In the genomic region with DNA sequence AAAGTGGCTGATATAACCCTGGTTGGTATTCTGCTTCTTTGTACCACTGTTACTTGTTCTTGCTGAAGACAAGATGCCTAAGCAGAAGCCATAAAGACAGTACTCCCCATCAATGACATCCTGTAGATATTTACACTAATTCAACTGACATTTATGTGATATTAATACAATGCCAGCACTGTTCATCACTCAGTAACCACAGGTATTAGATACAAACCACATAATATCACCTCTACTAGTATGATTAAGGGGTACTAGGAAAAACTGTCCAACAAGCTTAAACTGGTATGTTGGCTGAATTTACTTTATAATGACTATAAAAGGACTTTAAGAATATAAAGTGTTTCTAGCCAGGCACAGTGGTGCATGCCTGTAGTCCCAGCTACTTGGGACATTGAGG, we compare ENCODE assay signal across 20 cellular contexts.
DNase-seq lines count a peak whose midpoint lies in the region; ATAC-seq and TF ChIP-seq lines count a peak whose summit lies in the region.
"Had no signal": no experiment of that assay in that cellular context is flagged by ENCODE, and none has a peak within 500 bp of the region (broad histone marks: within the 10 kb centered on the region; RNA-seq: fewer than 3 reads in every experiment).

No MANE protein-coding gene starts in this region.

- H3K27me3 Mint-ChIP-seq in natural killer cell (ENCODE audit: low read depth in 2 of 2): no peaks in the 10 kb centered on the region
- H3K27me3 Mint-ChIP-seq in natural killer cell treated with Interleukin-12 subunit alpha and Interleukin-12 subunit beta and Interleukin-15 and Interleukin-18, amount 100 ng/mL, for 72 hours: no peaks in the 10 kb centered on the region
- H3K27me3 Mint-ChIP-seq: activated CD4-positive, alpha-beta T cell treated with anti-CD3 and anti-CD28 coated beads, Interleukin-2, amount 10 ng/mL, durations not matched to agents 7 days and 5 days; activated naive CD8-positive, alpha-beta T cell treated with anti-CD3 and anti-CD28 coated beads for 36 hours had no signal

- DNase-seq in natural killer cell (no peak), RWPE1 (ENCODE audit: low spot score) (peak; percentile 30), epithelial cell of prostate (ENCODE audit: low read depth, low spot score) (no peak), NCI-H1105 treated with DMSO at 0.1 percent for 48 hours (lab: John Stamatoyannopoulos, UW) (no peak)
- no peak for DNase-seq in natural killer cell treated with Interleukin-12 subunit alpha and Interleukin-12 subunit beta and Interleukin-15 and Interleukin-18, amount 100 ng/mL, for 72 hours (ENCODE audit: low spot score)
- no peak for DNase-seq in activated CD4-positive, alpha-beta T cell treated with anti-CD3 and anti-CD28 coated beads for 48 hours
- DNase-seq in stimulated activated effector memory CD8-positive, alpha-beta T cell treated with anti-CD3 and anti-CD28 coated beads, Interleukin-12 subunit alpha, Interleukin-12 subunit beta, amount 100 ng/mL, for 72 hours (ENCODE audit: low spot score in 2 of 2): no peak
- DNase-seq: activated CD4-positive, alpha-beta T cell treated with anti-CD3 and anti-CD28 coated beads, Interleukin-2, amount 10 ng/mL, durations not matched to agents 7 days and 5 days; activated CD8-positive, alpha-beta memory T cell treated with anti-CD3 and anti-CD28 coated beads, Interleukin-2, amount 50 U/mL, for 4 hours; activated naive CD8-positive, alpha-beta T cell treated with anti-CD3 and anti-CD28 coated beads for 36 hours; C1 segment of cervical spinal cord; Calu3; effector memory CD4-positive, alpha-beta T cell; NCI-H526; retina; SHP77 treated with DMSO at 0.1 percent for 48 hours; stomach; transverse colon had no signal

- POLR2A ChIA-PET in RWPE1 (lab: Yijun Ruan, JAX; ENCODE audit: low non-redundant PET): no interaction called here

- H3K27ac ChIP-seq in RWPE1 (no peak overlapping the region), epithelial cell of prostate (peak overlapping the region; percentile 55)
- H3K27ac ChIP-seq: transverse colon had no signal

- ATAC-seq in natural killer cell (peak in 1 of 3 donors; percentile 22), HG03521 (IDR thresholded peaks at IDR 0.05; ENCODE audit: unreplicated experiment) (no peak)
- no peak for ATAC-seq in natural killer cell treated with Interleukin-12 subunit alpha and Interleukin-12 subunit beta and Interleukin-15 and Interleukin-18, amount 100 ng/mL, for 72 hours
- ATAC-seq in stimulated activated effector memory CD8-positive, alpha-beta T cell treated with anti-CD3 and anti-CD28 coated beads, Interleukin-12 subunit alpha, Interleukin-12 subunit beta, amount 100 ng/mL, for 72 hours: no peak

- peaks cover 19% of the 10 kb centered on the region for H3K36me3 Mint-ChIP-seq in natural killer cell
- H3K36me3 Mint-ChIP-seq in natural killer cell treated with Interleukin-12 subunit alpha and Interleukin-12 subunit beta and Interleukin-15 and Interleukin-18, amount 100 ng/mL, for 72 hours: peaks cover 17% of the 10 kb centered on the region
- H3K36me3 Mint-ChIP-seq in stimulated activated effector memory CD8-positive, alpha-beta T cell treated with anti-CD3 and anti-CD28 coated beads, Interleukin-12 subunit alpha, Interleukin-12 subunit beta, amount 100 ng/mL, for 72 hours: peaks cover 48% of the 10 kb centered on the region

- CTCF ChIA-PET in RWPE1 (lab: Yijun Ruan, JAX): no interaction called here

- peaks cover 54 to 72% of the 10 kb centered on the region in 2 donors for H3K4me1 Mint-ChIP-seq in natural killer cell
- peaks cover 32 to 49% of the 10 kb centered on the region in 2 donors for H3K4me1 Mint-ChIP-seq in natural killer cell treated with Interleukin-12 subunit alpha and Interleukin-12 subunit beta and Interleukin-15 and Interleukin-18, amount 100 ng/mL, for 72 hours (ENCODE audit: low read depth in 2 of 2)
- H3K4me1 Mint-ChIP-seq in stimulated activated effector memory CD8-positive, alpha-beta T cell treated with anti-CD3 and anti-CD28 coated beads, Interleukin-12 subunit alpha, Interleukin-12 subunit beta, amount 100 ng/mL, for 72 hours: peaks cover 23% of the 10 kb centered on the region

- H3K9me3 Mint-ChIP-seq in natural killer cell: no peaks in the 10 kb centered on the region
- no peaks in the 10 kb centered on the region for H3K9me3 Mint-ChIP-seq in natural killer cell treated with Interleukin-12 subunit alpha and Interleukin-12 subunit beta and Interleukin-15 and Interleukin-18, amount 100 ng/mL, for 72 hours
- no peaks in the 10 kb centered on the region for H3K9me3 Mint-ChIP-seq in stimulated activated effector memory CD8-positive, alpha-beta T cell treated with anti-CD3 and anti-CD28 coated beads, Interleukin-12 subunit alpha, Interleukin-12 subunit beta, amount 100 ng/mL, for 72 hours
- H3K9me3 Mint-ChIP-seq: activated CD4-positive, alpha-beta T cell treated with anti-CD3 and anti-CD28 coated beads, Interleukin-2, amount 10 ng/mL, durations not matched to agents 7 days and 5 days; activated naive CD8-positive, alpha-beta T cell treated with anti-CD3 and anti-CD28 coated beads for 36 hours; activated T-helper 2 cell treated with anti-CD3 and anti-CD28 coated beads, Interferon-gamma antibody, Interleukin-2, Interleukin-4, amounts not matched to agents 10 μg/mL and 5 μg/mL and 100 μg/mL, durations not matched to agents 14 hours and 24 hours and 36 hours had no signal

- TF ChIP-seq CTCF in natural killer cell (IDR thresholded peaks at IDR 0.05) (no peak), RWPE1 (conservative IDR thresholded peaks at IDR 0.05; ENCODE audit: low read depth) (no peak)

- no peak overlapping the region for H3K4me3 Mint-ChIP-seq in natural killer cell
- H3K4me3 Mint-ChIP-seq in natural killer cell treated with Interleukin-12 subunit alpha and Interleukin-12 subunit beta and Interleukin-15 and Interleukin-18, amount 100 ng/mL, for 72 hours: no peak overlapping the region
- H3K4me3 Mint-ChIP-seq in stimulated activated effector memory CD8-positive, alpha-beta T cell treated with anti-CD3 and anti-CD28 coated beads, Interleukin-12 subunit alpha, Interleukin-12 subunit beta, amount 100 ng/mL, for 72 hours: no peak overlapping the region
- H3K4me3 Mint-ChIP-seq: activated CD4-positive, alpha-beta T cell treated with anti-CD3 and anti-CD28 coated beads, Interleukin-2, amount 10 ng/mL, durations not matched to agents 7 days and 5 days; activated naive CD8-positive, alpha-beta T cell treated with anti-CD3 and anti-CD28 coated beads for 36 hours had no signal

- H3K27ac Mint-ChIP-seq in natural killer cell: peak overlapping the region; percentile 24 to 27
- no peak overlapping the region for H3K27ac Mint-ChIP-seq in natural killer cell treated with Interleukin-12 subunit alpha and Interleukin-12 subunit beta and Interleukin-15 and Interleukin-18, amount 100 ng/mL, for 72 hours
- no peak overlapping the region for H3K27ac Mint-ChIP-seq in stimulated activated effector memory CD8-positive, alpha-beta T cell treated with anti-CD3 and anti-CD28 coated beads, Interleukin-12 subunit alpha, Interleukin-12 subunit beta, amount 100 ng/mL, for 72 hours
- H3K27ac Mint-ChIP-seq: activated CD4-positive, alpha-beta T cell treated with anti-CD3 and anti-CD28 coated beads, Interleukin-2, amount 10 ng/mL, durations not matched to agents 7 days and 5 days; activated naive CD8-positive, alpha-beta T cell treated with anti-CD3 and anti-CD28 coated beads for 36 hours; activated T-helper 2 cell treated with anti-CD3 and anti-CD28 coated beads, Interferon-gamma antibody, Interleukin-2, Interleukin-4, amounts not matched to agents 10 μg/mL and 5 μg/mL and 100 μg/mL, durations not matched to agents 14 hours and 24 hours and 36 hours had no signal

- intact Hi-C loops in natural killer cell (cut with micrococcal nuclease): no loop called here

Comparison
In these comparisons a context has a peak if more than half of its experiments do, and no peak if none do; other contexts are left out.
1. H3K27ac Mint-ChIP-seq: peak in natural killer cell (2 of 2); none in natural killer cell treated with Interleukin-12 subunit alpha and Interleukin-12 subunit beta and Interleukin-15 and Interleukin-18, amount 100 ng/mL, for 72 hours (0 of 2) and stimulated activated effector memory CD8-positive, alpha-beta T cell treated with anti-CD3 and anti-CD28 coated beads, Interleukin-12 subunit alpha, Interleukin-12 subunit beta, amount 100 ng/mL, for 72 hours (single experiment).